In the genomic region with DNA sequence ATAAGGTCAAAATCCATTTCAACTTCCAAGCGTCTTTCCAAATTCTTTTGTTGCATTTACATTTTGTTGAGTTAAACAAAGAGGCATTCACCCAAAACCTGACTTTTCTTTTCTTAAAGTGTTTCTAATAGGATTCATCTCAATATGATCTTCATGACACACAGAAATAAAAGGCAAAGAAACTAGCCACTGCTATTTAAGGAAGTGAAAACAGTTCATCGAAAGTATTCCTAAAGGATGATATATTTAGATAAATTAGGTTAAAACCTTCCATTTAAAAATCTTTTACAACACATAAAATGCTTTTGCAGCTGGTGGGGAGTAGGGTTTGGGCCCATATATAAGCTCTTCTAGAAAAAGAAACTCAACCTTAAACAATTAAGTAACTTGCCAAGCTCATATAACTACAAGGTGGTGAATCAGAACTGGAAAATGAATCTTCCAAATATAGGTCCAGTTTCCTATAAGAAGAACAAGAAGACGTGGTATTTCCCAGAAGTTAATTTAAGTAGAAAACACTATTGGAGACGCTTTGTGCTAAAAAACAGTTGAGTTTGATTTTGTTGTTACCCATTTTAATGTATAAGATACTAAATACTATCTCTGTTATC, we compare ENCODE assay signal across 18 cellular contexts.
DNase-seq lines count a peak whose midpoint lies in the region; ATAC-seq, FAIRE-seq and TF ChIP-seq lines count a peak whose summit lies in the region.
"Had no signal": no experiment of that assay in that cellular context is flagged by ENCODE, and none has a peak within 500 bp of the region (broad histone marks: within the 10 kb centered on the region; RNA-seq: fewer than 3 reads in every experiment).

No MANE protein-coding gene starts in this region.

- H3K4me3 ChIP-seq in foreskin fibroblast (ENCODE audit: low read depth in 1 of 2, low read length in 2 of 2): no peak overlapping the region
- H3K4me3 ChIP-seq: GM23248, HAP-1 had no signal

- no peak for DNase-seq in activated T-cell treated with anti-CD3 and anti-CD28 coated beads, Interleukin-2, amount 50 U/mL, for 72 hours
- DNase-seq in activated T-cell treated with anti-CD3 and anti-CD28 coated beads, Interleukin-2, amount 50 U/mL, for 1 hour: no peak
- DNase-seq in GM12892 (ENCODE audit: insufficient read length) (no peak), MV-4-11 (lab: John Stamatoyannopoulos, UW) (peak; percentile 3), foreskin fibroblast (no peak), NCI-H2227 treated with DMSO at 0.1 percent for 48 hours (lab: John Stamatoyannopoulos, UW) (no peak)
- no peak for DNase-seq in activated CD4-positive, alpha-beta T cell treated with anti-CD3 and anti-CD28 coated beads for 36 hours
- DNase-seq: ACHN; BE2C; C1 segment of cervical spinal cord; Caco-2; CD4-positive, alpha-beta T cell; GM23248 had no signal

- peaks cover 4 to 10% of the 10 kb centered on the region in 2 donors for H3K9me3 Mint-ChIP-seq in activated T-cell treated with anti-CD3 and anti-CD28 coated beads, Interleukin-2, amount 50 U/mL, for 72 hours
- H3K9me3 Mint-ChIP-seq in activated CD4-positive, alpha-beta T cell treated with anti-CD3 and anti-CD28 coated beads for 36 hours (ENCODE audit: low read depth): peaks cover 10% of the 10 kb centered on the region

- POLR2A ChIA-PET in activated CD4-positive, alpha-beta T cell treated with anti-CD3 and anti-CD28 coated beads for 36 hours (lab: Charles Lee): no interaction called here

- ATAC-seq in activated T-cell treated with anti-CD3 and anti-CD28 coated beads, Interleukin-2, amount 50 U/mL, for 72 hours (replicated peaks in 1 of 2): no peak
- no peak for ATAC-seq in activated CD4-positive, alpha-beta T cell treated with anti-CD3 and anti-CD28 coated beads for 36 hours

- no peak for TF ChIP-seq CTCF in foreskin fibroblast (IDR thresholded peaks at IDR 0.05; ENCODE audit: low read depth, low read length)

- peak overlapping the region; percentile 35 for H3K27ac Mint-ChIP-seq in activated T-cell treated with anti-CD3 and anti-CD28 coated beads, Interleukin-2, amount 50 U/mL, for 72 hours
- H3K27ac Mint-ChIP-seq in activated CD4-positive, alpha-beta T cell treated with anti-CD3 and anti-CD28 coated beads for 36 hours: no peak overlapping the region
- H3K27ac Mint-ChIP-seq: CD4-positive, alpha-beta T cell had no signal

- no peak overlapping the region for H3K4me3 Mint-ChIP-seq in activated T-cell treated with anti-CD3 and anti-CD28 coated beads, Interleukin-2, amount 50 U/mL, for 72 hours
- no peak overlapping the region for H3K4me3 Mint-ChIP-seq in activated CD4-positive, alpha-beta T cell treated with anti-CD3 and anti-CD28 coated beads for 36 hours
- H3K4me3 Mint-ChIP-seq: CD4-positive, alpha-beta T cell had no signal

- no peak for TF ChIP-seq POLR2A in GM12892 (IDR thresholded peaks at IDR 0.05; ENCODE audit: low read depth, low read length)

- CTCF ChIA-PET in activated CD4-positive, alpha-beta T cell treated with anti-CD3 and anti-CD28 coated beads for 36 hours (lab: Charles Lee): no interaction called here

- intact Hi-C loops in activated CD4-positive, alpha-beta T cell treated with anti-CD3 and anti-CD28 coated beads for 36 hours (cut with DNase I, micrococcal nuclease): no loop called here

- FAIRE-seq in GM12892 (lab: Jason Lieb, UNC): peak; percentile 42
- peak; percentile 49 for FAIRE-seq in colon (lab: Jason Lieb, UNC)
- FAIRE-seq: A204.1, D721Med, G401.6 had no signal

- peaks cover 3 to 5% of the 10 kb centered on the region in 2 donors for H3K36me3 Mint-ChIP-seq in activated T-cell treated with anti-CD3 and anti-CD28 coated beads, Interleukin-2, amount 50 U/mL, for 72 hours (ENCODE audit: insufficient read depth in 2 of 2)
- H3K36me3 Mint-ChIP-seq in activated CD4-positive, alpha-beta T cell treated with anti-CD3 and anti-CD28 coated beads for 36 hours (ENCODE audit: low read depth): no peaks in the 10 kb centered on the region

- H3K27me3 Mint-ChIP-seq in activated T-cell treated with anti-CD3 and anti-CD28 coated beads, Interleukin-2, amount 50 U/mL, for 72 hours (ENCODE audit: low read depth): no peaks in the 10 kb centered on the region
- H3K27me3 Mint-ChIP-seq in activated CD4-positive, alpha-beta T cell treated with anti-CD3 and anti-CD28 coated beads for 36 hours: peaks cover 7% of the 10 kb centered on the region

- H3K4me1 Mint-ChIP-seq in activated T-cell treated with anti-CD3 and anti-CD28 coated beads, Interleukin-2, amount 50 U/mL, for 72 hours (ENCODE audit: low read depth): peaks cover 7% of the 10 kb centered on the region
- H3K4me1 Mint-ChIP-seq in activated CD4-positive, alpha-beta T cell treated with anti-CD3 and anti-CD28 coated beads for 36 hours: no peaks in the 10 kb centered on the region
